Comparison of ENCODE assay signal across 29 cellular contexts in genomic region chr3:72033709-72034428, GRCh38.
A peak's percentile ranks its signal among the peaks of the same experiment; 100 is the strongest.
DNase-seq lines count a peak whose midpoint lies in the region; ATAC-seq and TF ChIP-seq lines count a peak whose summit lies in the region.
"Had no signal": no experiment of that assay in that cellular context is flagged by ENCODE, and none has a peak within 500 bp of the region (broad histone marks: within the 10 kb centered on the region; RNA-seq: fewer than 3 reads in every experiment).

No MANE protein-coding gene starts in this region.

- H3K4me3 Mint-ChIP-seq in stimulated activated memory B cell treated with anti-CD40 and anti-IgM and Interleukin-4, amounts not matched to agents 10 μg/mL and 1 μg/mL and 100 μg/mL, for 72 hours: no peak overlapping the region
- H3K4me3 Mint-ChIP-seq: activated naive CD4-positive, alpha-beta T cell treated with anti-CD3 and anti-CD28 coated beads, Interleukin-2, amount 10 ng/mL, durations not matched to agents 7 days and 5 days; brain; CD4-positive, CD25-positive, alpha-beta regulatory T cell; immature natural killer cell had no signal

- no peak for TF ChIP-seq EP300 in transverse colon (IDR thresholded peaks at IDR 0.05; ENCODE audit: low read depth)

- H3K9me3 Mint-ChIP-seq in stimulated activated memory B cell treated with anti-CD40 and anti-IgM and Interleukin-4, amounts not matched to agents 10 μg/mL and 1 μg/mL and 100 μg/mL, for 72 hours: peaks cover 4% of the 10 kb centered on the region
- H3K9me3 Mint-ChIP-seq: immature natural killer cell had no signal

- H3K4me1 ChIP-seq in transverse colon (peaks cover 0 to 7% (median 0%) of the 10 kb centered on the region in 4 donors), left lung (peaks cover 0 to 27% of the 10 kb centered on the region in 2 donors), spleen (peaks cover 0 to 28% (median 12%) of the 10 kb centered on the region in 6 donors)
- H3K4me1 ChIP-seq: right lobe of liver, upper lobe of right lung had no signal

- peak; percentile 23 for DNase-seq in GM13977 (ENCODE audit: low spot score)
- no peak for DNase-seq in transverse colon
- DNase-seq in left lung: no peak
- no peak for DNase-seq in spleen
- DNase-seq: activated CD4-positive, alpha-beta T cell treated with anti-CD3 and anti-CD28 coated beads, Interleukin-2, amount 50 U/mL, for 1 hour; activated naive CD4-positive, alpha-beta T cell treated with anti-CD3 and anti-CD28 coated beads, Interleukin-2, amount 10 ng/mL, durations not matched to agents 7 days and 5 days; activated T-cell treated with anti-CD3 and anti-CD28 coated beads, Interleukin-2, amount 50 U/mL, for 48 hours; CD4-positive, CD25-positive, alpha-beta regulatory T cell; cerebellar nuclear complex; GOT3; immature natural killer cell; left colon; NCI-H1048; NCI-H1694 treated with DMSO at 0.1 percent for 48 hours; NCI-H2171; NCI-H510A; right lobe of liver; SHP77 treated with DMSO at 0.1 percent for 48 hours; stimulated activated CD4-positive, alpha-beta T cell treated with anti-CD3 and anti-CD28 coated beads, Interleukin-12 subunit alpha, Interleukin-12 subunit beta, amount 100 ng/mL, for 4 hours; stimulated activated CD4-positive, alpha-beta T cell treated with anti-CD3 and anti-CD28 coated beads, Interleukin-4, amount 100 ng/mL, for 1 hour; upper lobe of right lung had no signal

- in situ Hi-C loops in GM13977 (cut with MboI; ENCODE audit: low pct_unique_long_range_greater_than_20kb, low sequenced_read_pairs, unreplicated experiment) (no loop called here), transverse colon (cut with MboI; ENCODE audit: low pct_ligation_motif_present in 1 of 4, low pct_unique_long_range_greater_than_20kb in 1 of 4, low sequenced_read_pairs in 3 of 4) (no loop called here)

- TF ChIP-seq CTCF in GM13977 (IDR thresholded peaks at IDR 0.05; ENCODE audit: extremely low read depth, insufficient read depth, missing control alignments) (no peak), transverse colon (IDR thresholded peaks at IDR 0.05) (no peak), left lung (IDR thresholded peaks at IDR 0.05) (no peak), spleen (IDR thresholded peaks at IDR 0.05 in 8 of 11, conservative IDR thresholded peaks at IDR 0.05 in 3 of 11) (no peak)

- peak; percentile 53 for ATAC-seq in GM21529 (IDR thresholded peaks at IDR 0.05; ENCODE audit: unreplicated experiment)
- peak; percentile 62 for ATAC-seq in HG03432 (IDR thresholded peaks at IDR 0.05; ENCODE audit: unreplicated experiment)
- ATAC-seq in stimulated activated memory B cell treated with anti-CD40 and anti-IgM and Interleukin-4, amounts not matched to agents 10 μg/mL and 1 μg/mL and 100 μg/mL, for 72 hours: peak; percentile 68
- no peak for ATAC-seq in left lung
- ATAC-seq: HepG2, left colon, Panc1, right lobe of liver, upper lobe of right lung had no signal

- TF ChIP-seq POLR2A in transverse colon (IDR thresholded peaks at IDR 0.05): no peak
- no peak for TF ChIP-seq POLR2A in spleen (IDR thresholded peaks at IDR 0.05)

- H3K27ac Mint-ChIP-seq in stimulated activated memory B cell treated with anti-CD40 and anti-IgM and Interleukin-4, amounts not matched to agents 10 μg/mL and 1 μg/mL and 100 μg/mL, for 72 hours: no peak overlapping the region
- H3K27ac Mint-ChIP-seq: activated naive CD4-positive, alpha-beta T cell treated with anti-CD3 and anti-CD28 coated beads, Interleukin-2, amount 10 ng/mL, durations not matched to agents 7 days and 5 days; CD4-positive, CD25-positive, alpha-beta regulatory T cell; immature natural killer cell had no signal

- H3K27ac ChIP-seq in transverse colon (no peak overlapping the region), left lung (no peak overlapping the region), spleen (no peak overlapping the region)
- H3K27ac ChIP-seq: HL-60, neutrophil, right lobe of liver, upper lobe of right lung had no signal

- WGBS in transverse colon (ENCODE audit: low coverage in 1 of 2), 2 donors: 78 to 85% methylated on average over 2 to 6 of the region's 6 CpGs
- WGBS in spleen, 5 donors: 74 to 82% (median 75%) methylated on average over 6 of the region's 6 CpGs

- H3K36me3 ChIP-seq in transverse colon (no peaks in the 10 kb centered on the region), left lung (no peaks in the 10 kb centered on the region), spleen (no peaks in the 10 kb centered on the region)
- H3K36me3 ChIP-seq: neutrophil, right lobe of liver, upper lobe of right lung had no signal

- no peaks in the 10 kb centered on the region for H3K27me3 ChIP-seq in transverse colon
- no peaks in the 10 kb centered on the region for H3K27me3 ChIP-seq in left lung
- H3K27me3 ChIP-seq in spleen (replicated peaks in 1 of 7): no peaks in the 10 kb centered on the region
- H3K27me3 ChIP-seq: neutrophil, right lobe of liver, upper lobe of right lung had no signal

- no peaks in the 10 kb centered on the region for H3K36me3 Mint-ChIP-seq in stimulated activated memory B cell treated with anti-CD40 and anti-IgM and Interleukin-4, amounts not matched to agents 10 μg/mL and 1 μg/mL and 100 μg/mL, for 72 hours
- H3K36me3 Mint-ChIP-seq: activated naive CD4-positive, alpha-beta T cell treated with anti-CD3 and anti-CD28 coated beads, Interleukin-2, amount 10 ng/mL, durations not matched to agents 7 days and 5 days; brain; CD4-positive, CD25-positive, alpha-beta regulatory T cell; immature natural killer cell had no signal

- intact Hi-C loops in transverse colon (cut with DNase I; ENCODE audit: low total_unique reads): no loop called here
- intact Hi-C loops in left lung (cut with DNase I): no loop called here
- intact Hi-C loops in spleen (cut with DNase I; ENCODE audit: low total_unique reads): no loop called here

- H3K27me3 Mint-ChIP-seq in stimulated activated memory B cell treated with anti-CD40 and anti-IgM and Interleukin-4, amounts not matched to agents 10 μg/mL and 1 μg/mL and 100 μg/mL, for 72 hours: peaks cover 27% of the 10 kb centered on the region

- H3K4me3 ChIP-seq in transverse colon: no peak overlapping the region
- no peak overlapping the region for H3K4me3 ChIP-seq in left lung
- no peak overlapping the region for H3K4me3 ChIP-seq in spleen
- H3K4me3 ChIP-seq: right lobe of liver, upper lobe of right lung had no signal

- H3K4me1 Mint-ChIP-seq in stimulated activated memory B cell treated with anti-CD40 and anti-IgM and Interleukin-4, amounts not matched to agents 10 μg/mL and 1 μg/mL and 100 μg/mL, for 72 hours: peaks cover 12% of the 10 kb centered on the region
- H3K4me1 Mint-ChIP-seq: activated naive CD4-positive, alpha-beta T cell treated with anti-CD3 and anti-CD28 coated beads, Interleukin-2, amount 10 ng/mL, durations not matched to agents 7 days and 5 days; brain; CD4-positive, CD25-positive, alpha-beta regulatory T cell; immature natural killer cell had no signal

- H3K9me3 ChIP-seq in transverse colon (no peaks in the 10 kb centered on the region), left lung (no peaks in the 10 kb centered on the region), spleen (no peaks in the 10 kb centered on the region)
- H3K9me3 ChIP-seq: neutrophil, right lobe of liver, upper lobe of right lung had no signal
